34 cellular contexts compared by ENCODE assay signal in genomic region chr4:163017135-163017534, GRCh38.
DNase-seq lines count a peak whose midpoint lies in the region; ATAC-seq, FAIRE-seq and TF ChIP-seq lines count a peak whose summit lies in the region.
"Had no signal": no experiment of that assay in that cellular context is flagged by ENCODE, and none has a peak within 500 bp of the region (broad histone marks: within the 10 kb centered on the region; RNA-seq: fewer than 3 reads in every experiment).

No MANE protein-coding gene starts in this region.

- TF ChIP-seq POLR2A in HepG2 (IDR thresholded peaks at IDR 0.05; ENCODE audit: insufficient read depth in 1 of 2, low read depth in 2 of 2, low read length in 2 of 2), result no peak
- TF ChIP-seq POLR2A in right lobe of liver (IDR thresholded peaks at IDR 0.05), result no peak
- no peak for TF ChIP-seq POLR2A in A549 (IDR thresholded peaks at IDR 0.05; ENCODE audit: low read length)
- no peak for TF ChIP-seq POLR2A in IMR-90 (IDR thresholded peaks at IDR 0.05; ENCODE audit: low read depth, low read length)
- no peak for TF ChIP-seq POLR2A in K562 (conservative IDR thresholded peaks at IDR 0.05)

- WGBS in HepG2 (ENCODE audit: low lambda C conversion rate), result 0% methylated on average over 1 of the region's 1 CpG
- 82% methylated on average over 1 of the region's 1 CpG for whole genome bisulfite sequencing in right lobe of liver (ENCODE audit: insufficient coverage, low coverage, low lambda C conversion rate, missing lambda C conversion rate)
- 25% methylated on average over 1 of the region's 1 CpG for WGBS in A549 (ENCODE audit: missing lambda C conversion rate)
- 50% methylated on average over 1 of the region's 1 CpG; no CpG with 5 or more reads in 1 of the 2 experiments for WGBS in IMR-90 (ENCODE audit: extremely low coverage in 2 of 2, insufficient read length in 1 of 2), 2 experiments
- WGBS in K562 (ENCODE audit: insufficient coverage, low coverage, missing lambda C conversion rate), result 0% methylated on average over 1 of the region's 1 CpG

- H3K4me3 ChIP-seq in HepG2 (replicated peaks in 1 of 3; ENCODE audit: insufficient read depth in 1 of 3, low read depth in 2 of 3, low read length in 3 of 3) (no peak overlapping the region), right lobe of liver (no peak overlapping the region), A549 (no peak overlapping the region), IMR-90 (ENCODE audit: insufficient read depth, low read depth, low read length) (no peak overlapping the region), K562 (no peak overlapping the region)
- H3K4me3 ChIP-seq: BLaER1; BLaER1 treated with 17β-estradiol and CSF1 and Interleukin-3, amounts not matched to agents 10 nM and 100 nM had no signal

- H3K79me2 ChIP-seq in HepG2 (ENCODE audit: insufficient read depth, low read length) (no peaks in the 10 kb centered on the region), K562 (ENCODE audit: control insufficient read depth, insufficient read depth, low read length) (no peaks in the 10 kb centered on the region)

- dilution Hi-C loops in IMR-90 (cut with HindIII; ENCODE audit: low sequenced_read_pairs, unreplicated experiment), result no loop called here

- intact Hi-C loops in HepG2 (cut with micrococcal nuclease; ENCODE audit: unreplicated experiment), result no loop called here
- intact Hi-C loops in right lobe of liver (cut with DNase I), result no loop called here
- intact Hi-C loops in IMR-90 (cut with micrococcal nuclease), result no loop called here
- intact Hi-C loops in K562 (cut with micrococcal nuclease), result no loop called here

- no peak overlapping the region for H3K14ac ChIP-seq in IMR-90 (replicated peaks; ENCODE audit: low read depth, low read length)

- no peaks in the 10 kb centered on the region for H3K4me1 ChIP-seq in HepG2 (ENCODE audit: insufficient read depth, low read length)
- no peaks in the 10 kb centered on the region for H3K4me1 ChIP-seq in right lobe of liver
- no peaks in the 10 kb centered on the region for H3K4me1 ChIP-seq in A549
- no peaks in the 10 kb centered on the region for H3K4me1 ChIP-seq in IMR-90 (ENCODE audit: control insufficient read depth, insufficient read depth, low read length)
- H3K4me1 ChIP-seq in K562 (replicated peaks in 1 of 2; ENCODE audit: control insufficient read depth in 2 of 2, insufficient read depth in 2 of 2, low read length in 2 of 2), result no peaks in the 10 kb centered on the region
- H3K4me1 ChIP-seq: BE2C; BLaER1; BLaER1 treated with 17β-estradiol and CSF1 and Interleukin-3, amounts not matched to agents 10 nM and 100 nM; Caco-2 had no signal

- POLR2A ChIA-PET in HepG2 (lab: Yijun Ruan, JAX), result no interaction called here
- POLR2A ChIA-PET in A549 (lab: Yijun Ruan, JAX), result no interaction called here
- POLR2A ChIA-PET in IMR-90 (lab: Charles Lee; ENCODE audit: unreplicated experiment), result no interaction called here
- POLR2A ChIA-PET in K562 (lab: Yijun Ruan, JAX), result no interaction called here

- H3K9me3 ChIP-seq in HepG2 (ENCODE audit: low read length) (no peaks in the 10 kb centered on the region), right lobe of liver (no peaks in the 10 kb centered on the region), A549 (no peaks in the 10 kb centered on the region), IMR-90 (ENCODE audit: control insufficient read depth, insufficient read depth, low read length) (no peaks in the 10 kb centered on the region), K562 (replicated peaks; ENCODE audit: control insufficient read depth, insufficient read depth, low read depth, low read length) (no peaks in the 10 kb centered on the region)
- H3K9me3 ChIP-seq: BE2C; BLaER1; BLaER1 treated with 17β-estradiol and CSF1 and Interleukin-3, amounts not matched to agents 10 nM and 100 nM; Caco-2 had no signal

- no peaks in the 10 kb centered on the region for H3K9me1 ChIP-seq in IMR-90 (ENCODE audit: insufficient read depth, low read length)
- no peaks in the 10 kb centered on the region for H3K9me1 ChIP-seq in K562 (ENCODE audit: control insufficient read depth, insufficient read depth, low read length)

- no peak for FAIRE-seq in HepG2 (lab: Jason Lieb, UNC)
- no peak for FAIRE-seq in A549 (lab: Jason Lieb, UNC)
- no peak for FAIRE-seq in K562 (lab: Jason Lieb, UNC)
- FAIRE-seq: A204.1, D721Med had no signal

- H3K4ac ChIP-seq in IMR-90 (ENCODE audit: low read depth, low read length), result no peak overlapping the region

- no peak overlapping the region for H2BK120ac ChIP-seq in IMR-90 (ENCODE audit: low read depth, low read length)

- in situ Hi-C loops in HepG2 (cut with HindIII; ENCODE audit: extremely low pct_ligation_motif_present, low pct_unique_long_range_greater_than_20kb) (no loop called here), IMR-90 (cut with MboI; ENCODE audit: low sequenced_read_pairs) (no loop called here), K562 (cut with MboI) (no loop called here)

- no peaks in the 10 kb centered on the region for H3K79me1 ChIP-seq in IMR-90 (ENCODE audit: low read depth in 1 of 2, low read length in 2 of 2)

- H2AK5ac ChIP-seq in IMR-90 (ENCODE audit: low read depth, low read length), result no peak overlapping the region

- TF ChIP-seq RAD21 in HepG2 (CRISPR knock-in tag; IDR thresholded peaks at IDR 0.05) (no peak), A549 (conservative IDR thresholded peaks at IDR 0.05 in 1 of 2, IDR thresholded peaks at IDR 0.05 in 1 of 2) (no peak), IMR-90 (IDR thresholded peaks at IDR 0.05; ENCODE audit: low read length) (no peak), K562 (CRISPR knock-in tag; conservative IDR thresholded peaks at IDR 0.05 in 1 of 2, IDR thresholded peaks at IDR 0.05 in 1 of 2) (no peak)

- TF ChIP-seq CTCF in HepG2 (CRISPR knock-in tag; IDR thresholded peaks at IDR 0.05) (no peak), right lobe of liver (IDR thresholded peaks at IDR 0.05) (no peak), A549 (IDR thresholded peaks at IDR 0.05) (no peak), IMR-90 (conservative IDR thresholded peaks at IDR 0.05; ENCODE audit: low read depth, low read length) (no peak), K562 (IDR thresholded peaks at IDR 0.05 in 2 of 3, conservative IDR thresholded peaks at IDR 0.05 in 1 of 3; ENCODE audit: insufficient read depth in 2 of 3, low read depth in 1 of 3, low read length in 3 of 3) (no peak)

- H2BK5ac ChIP-seq in IMR-90 (ENCODE audit: low read depth, low read length, poor library complexity, severe bottlenecking), result no peak overlapping the region

- no peak overlapping the region for H3K18ac ChIP-seq in IMR-90 (ENCODE audit: low read depth, low read length)

- H4K20me1 ChIP-seq in HepG2 (ENCODE audit: insufficient read depth, low read length), result no peaks in the 10 kb centered on the region
- H4K20me1 ChIP-seq in IMR-90 (ENCODE audit: insufficient read depth, low read length), result no peaks in the 10 kb centered on the region
- no peaks in the 10 kb centered on the region for H4K20me1 ChIP-seq in K562 (replicated peaks; ENCODE audit: control insufficient read depth, insufficient read depth, low read length)
- H4K20me1 ChIP-seq: BLaER1; BLaER1 treated with 17β-estradiol and CSF1 and Interleukin-3, amounts not matched to agents 10 nM and 100 nM had no signal

- H3K56ac ChIP-seq in IMR-90 (ENCODE audit: extremely low read depth, insufficient read depth, low read length), result no peak overlapping the region

- BruUV-seq in HepG2 (replicated peaks; lab: Mats Ljungman, UMichigan) (no TSS peak), IMR-90 (replicated peaks; lab: Mats Ljungman, UMichigan) (no TSS peak), K562 (replicated peaks; lab: Mats Ljungman, UMichigan) (no TSS peak)

- DNase-seq in HepG2 (ENCODE audit: low spot score), result no peak
- DNase-seq in right lobe of liver, result no peak
- DNase-seq in A549 (ENCODE audit: low read depth in 1 of 2, low spot score in 1 of 2), result no peak
- DNase-seq in IMR-90, result no peak
- DNase-seq in K562 (ENCODE audit: extremely low read depth in 1 of 4, low spot score in 3 of 4), result no peak
- no peak for DNase-seq in GM19240 (ENCODE audit: insufficient read length, low spot score)
- DNase-seq in NCI-H524 (lab: John Stamatoyannopoulos, UW), result no peak
- DNase-seq: 8988T; ACHN; AML-193; BE2C; C1 segment of cervical spinal cord; Caco-2; Calu3; CD4-positive, alpha-beta memory T cell; CD4-positive, alpha-beta T cell; CD4-positive, CD25-positive, alpha-beta regulatory T cell; CD8-positive, alpha-beta memory T cell; CD8-positive, alpha-beta T cell; COR-L47; DMS 273 treated with DMSO at 0.1 percent for 48 hours; DMS153; DMS53; DMS79; DMS79 treated with DMSO at 0.1 percent for 48 hours; DND-41; EL had no signal

- H3K27ac ChIP-seq in HepG2 (ENCODE audit: extremely low read length, insufficient read depth, low read length) (no peak overlapping the region), right lobe of liver (no peak overlapping the region), A549 (no peak overlapping the region), IMR-90 (ENCODE audit: insufficient read depth, low read length) (no peak overlapping the region), K562 (ENCODE audit: extremely low read depth, low read depth, low read length) (no peak overlapping the region)
- H3K27ac ChIP-seq: 22Rv1; BLaER1; BLaER1 treated with 17β-estradiol and CSF1 and Interleukin-3, amounts not matched to agents 10 nM and 100 nM; C4-2B had no signal

- H2AFZ ChIP-seq in HepG2 (ENCODE audit: low read length) (no peak overlapping the region), IMR-90 (replicated peaks; ENCODE audit: low read length, poor library complexity) (no peak overlapping the region), K562 (ENCODE audit: low read depth, low read length) (no peak overlapping the region)

- no peak overlapping the region for H2BK20ac ChIP-seq in IMR-90 (ENCODE audit: low read depth, low read length)

- H3K36me3 ChIP-seq in HepG2 (replicated peaks in 1 of 2; ENCODE audit: control insufficient read depth in 1 of 2, insufficient read depth in 2 of 2, low read length in 2 of 2) (no peaks in the 10 kb centered on the region), right lobe of liver (no peaks in the 10 kb centered on the region), IMR-90 (ENCODE audit: control insufficient read depth, insufficient read depth, low read length) (no peaks in the 10 kb centered on the region), K562 (ENCODE audit: control insufficient read depth, insufficient read depth, low read length) (no peaks in the 10 kb centered on the region)
- H3K36me3 ChIP-seq: BE2C; BLaER1; BLaER1 treated with 17β-estradiol and CSF1 and Interleukin-3, amounts not matched to agents 10 nM and 100 nM had no signal

- H4K5ac ChIP-seq in IMR-90 (ENCODE audit: low read depth, low read length), result no peak overlapping the region

- H4K91ac ChIP-seq in IMR-90 (ENCODE audit: insufficient read depth, low read depth, low read length), result no peak overlapping the region

- H2AK9ac ChIP-seq in IMR-90 (replicated peaks; ENCODE audit: low read depth, low read length, poor library complexity), result no peak overlapping the region

- no peak overlapping the region for H4K8ac ChIP-seq in IMR-90 (ENCODE audit: low read depth in 2 of 2, low read length in 2 of 2)

- H2BK15ac ChIP-seq in IMR-90 (ENCODE audit: low read depth, low read length), result no peak overlapping the region

- CTCF ChIA-PET in HepG2 (lab: Yijun Ruan, JAX; ENCODE audit: low intra/inter-chr PET ratio, low total read pairs) (no interaction called here), A549 (lab: Yijun Ruan, JAX) (no interaction called here), IMR-90 (lab: Yijun Ruan, JAX) (no interaction called here), K562 (lab: Yijun Ruan, JAX; ENCODE audit: low intra/inter-chr PET ratio) (no interaction called here)

- TF ChIP-seq EP300 in HepG2 (IDR thresholded peaks at IDR 0.05; ENCODE audit: low read depth in 2 of 2, low read length in 2 of 2) (no peak), HepG2 (CRISPR knock-in tag; IDR thresholded peaks at IDR 0.05; ENCODE audit: borderline replicate concordance) (no peak), A549 (IDR thresholded peaks at IDR 0.05) (no peak), K562 (IDR thresholded peaks at IDR 0.05; ENCODE audit: low read length) (no peak)

- H3K27me3 ChIP-seq in HepG2 (ENCODE audit: control insufficient read depth in 1 of 2, insufficient read depth in 2 of 2, low read length in 2 of 2), result no peaks in the 10 kb centered on the region
- H3K27me3 ChIP-seq in right lobe of liver, result no peaks in the 10 kb centered on the region
- H3K27me3 ChIP-seq in IMR-90 (ENCODE audit: control insufficient read depth, insufficient read depth, low read length), result no peaks in the 10 kb centered on the region
- no peaks in the 10 kb centered on the region for H3K27me3 ChIP-seq in K562 (ENCODE audit: control insufficient read depth in 2 of 2, insufficient read depth in 2 of 2, low read length in 2 of 2)
- H3K27me3 ChIP-seq: BE2C; BLaER1; BLaER1 treated with 17β-estradiol and CSF1 and Interleukin-3, amounts not matched to agents 10 nM and 100 nM had no signal

- H3K9ac ChIP-seq in HepG2 (ENCODE audit: insufficient read depth, low read depth, low read length), result no peak overlapping the region
- H3K9ac ChIP-seq in IMR-90 (ENCODE audit: low read depth, low read length), result no peak overlapping the region
- no peak overlapping the region for H3K9ac ChIP-seq in K562 (ENCODE audit: insufficient read depth in 1 of 2, low read depth in 2 of 2, low read length in 2 of 2)
- H3K9ac ChIP-seq: BLaER1; BLaER1 treated with 17β-estradiol and CSF1 and Interleukin-3, amounts not matched to agents 10 nM and 100 nM had no signal

- H3K4me2 ChIP-seq in HepG2 (ENCODE audit: low read depth, low read length) (no peak overlapping the region), A549 (no peak overlapping the region), IMR-90 (ENCODE audit: low read depth, low read length) (no peak overlapping the region), K562 (ENCODE audit: insufficient read depth, low read length) (no peak overlapping the region)
- H3K4me2 ChIP-seq: BLaER1; BLaER1 treated with 17β-estradiol and CSF1 and Interleukin-3, amounts not matched to agents 10 nM and 100 nM had no signal

- ATAC-seq in HepG2 (no peak), right lobe of liver (no peak), A549 (no peak), IMR-90 (ENCODE audit: low read depth) (no peak), K562 (no peak)
- no peak for ATAC-seq in activated CD4-positive, CD25-positive, alpha-beta regulatory T cell treated with anti-CD3 and anti-CD28 coated beads, Interleukin-2, amount 50 U/mL, for 24 hours
- ATAC-seq: CD8-positive, alpha-beta T cell had no signal

- no peak overlapping the region for H3K23ac ChIP-seq in IMR-90 (ENCODE audit: low read depth, low read length)

Comparison
In these comparisons a context has a peak if more than half of its experiments do, and no peak if none do; other contexts are left out.
1. Of the 241 proteins assayed by ChIP-seq in both HepG2 and K562: peak only in HepG2: none; only in K562: none; in both: MAFF and MAFK; in neither: 239.